In the genomic region with DNA sequence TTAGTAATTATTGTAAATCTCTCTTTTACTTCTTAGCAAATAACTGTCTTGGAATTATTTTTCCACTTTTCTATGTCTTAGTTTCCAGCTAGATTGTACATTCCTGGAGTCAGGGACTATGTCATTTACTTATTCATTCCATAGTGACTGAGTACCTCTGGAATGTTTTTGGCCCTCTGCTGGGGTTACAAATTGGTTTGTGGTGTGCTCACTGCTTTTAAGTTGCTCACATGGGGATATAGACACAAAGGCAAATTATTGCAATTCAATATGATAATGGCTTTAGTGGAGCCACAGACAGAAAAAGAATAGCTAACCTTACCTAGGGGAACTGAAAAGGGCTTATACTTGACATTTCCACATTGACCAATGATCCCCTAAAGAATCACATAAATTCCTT, we compare ENCODE assay signal across 1 cellular context.
TF ChIP-seq lines count a peak whose summit lies in the region.

No MANE protein-coding gene starts in this region.

TF ChIP-seq in GM23338, 12 proteins besides CTCF, POLR2A, EP300 and RAD21 (continued from another document):
- TF ChIP-seq REST (IDR thresholded peaks at IDR 0.05; ENCODE audit: unreplicated experiment) (no peak), CREB1 (CRISPR knock-in tag; IDR thresholded peaks at IDR 0.05; ENCODE audit: low read depth) (no peak), ZNF114 (CRISPR knock-in tag; IDR thresholded peaks at IDR 0.05) (no peak), NANOG (IDR thresholded peaks at IDR 0.05; ENCODE audit: borderline replicate concordance) (no peak)
- TF ChIP-seq, protein P1, sequence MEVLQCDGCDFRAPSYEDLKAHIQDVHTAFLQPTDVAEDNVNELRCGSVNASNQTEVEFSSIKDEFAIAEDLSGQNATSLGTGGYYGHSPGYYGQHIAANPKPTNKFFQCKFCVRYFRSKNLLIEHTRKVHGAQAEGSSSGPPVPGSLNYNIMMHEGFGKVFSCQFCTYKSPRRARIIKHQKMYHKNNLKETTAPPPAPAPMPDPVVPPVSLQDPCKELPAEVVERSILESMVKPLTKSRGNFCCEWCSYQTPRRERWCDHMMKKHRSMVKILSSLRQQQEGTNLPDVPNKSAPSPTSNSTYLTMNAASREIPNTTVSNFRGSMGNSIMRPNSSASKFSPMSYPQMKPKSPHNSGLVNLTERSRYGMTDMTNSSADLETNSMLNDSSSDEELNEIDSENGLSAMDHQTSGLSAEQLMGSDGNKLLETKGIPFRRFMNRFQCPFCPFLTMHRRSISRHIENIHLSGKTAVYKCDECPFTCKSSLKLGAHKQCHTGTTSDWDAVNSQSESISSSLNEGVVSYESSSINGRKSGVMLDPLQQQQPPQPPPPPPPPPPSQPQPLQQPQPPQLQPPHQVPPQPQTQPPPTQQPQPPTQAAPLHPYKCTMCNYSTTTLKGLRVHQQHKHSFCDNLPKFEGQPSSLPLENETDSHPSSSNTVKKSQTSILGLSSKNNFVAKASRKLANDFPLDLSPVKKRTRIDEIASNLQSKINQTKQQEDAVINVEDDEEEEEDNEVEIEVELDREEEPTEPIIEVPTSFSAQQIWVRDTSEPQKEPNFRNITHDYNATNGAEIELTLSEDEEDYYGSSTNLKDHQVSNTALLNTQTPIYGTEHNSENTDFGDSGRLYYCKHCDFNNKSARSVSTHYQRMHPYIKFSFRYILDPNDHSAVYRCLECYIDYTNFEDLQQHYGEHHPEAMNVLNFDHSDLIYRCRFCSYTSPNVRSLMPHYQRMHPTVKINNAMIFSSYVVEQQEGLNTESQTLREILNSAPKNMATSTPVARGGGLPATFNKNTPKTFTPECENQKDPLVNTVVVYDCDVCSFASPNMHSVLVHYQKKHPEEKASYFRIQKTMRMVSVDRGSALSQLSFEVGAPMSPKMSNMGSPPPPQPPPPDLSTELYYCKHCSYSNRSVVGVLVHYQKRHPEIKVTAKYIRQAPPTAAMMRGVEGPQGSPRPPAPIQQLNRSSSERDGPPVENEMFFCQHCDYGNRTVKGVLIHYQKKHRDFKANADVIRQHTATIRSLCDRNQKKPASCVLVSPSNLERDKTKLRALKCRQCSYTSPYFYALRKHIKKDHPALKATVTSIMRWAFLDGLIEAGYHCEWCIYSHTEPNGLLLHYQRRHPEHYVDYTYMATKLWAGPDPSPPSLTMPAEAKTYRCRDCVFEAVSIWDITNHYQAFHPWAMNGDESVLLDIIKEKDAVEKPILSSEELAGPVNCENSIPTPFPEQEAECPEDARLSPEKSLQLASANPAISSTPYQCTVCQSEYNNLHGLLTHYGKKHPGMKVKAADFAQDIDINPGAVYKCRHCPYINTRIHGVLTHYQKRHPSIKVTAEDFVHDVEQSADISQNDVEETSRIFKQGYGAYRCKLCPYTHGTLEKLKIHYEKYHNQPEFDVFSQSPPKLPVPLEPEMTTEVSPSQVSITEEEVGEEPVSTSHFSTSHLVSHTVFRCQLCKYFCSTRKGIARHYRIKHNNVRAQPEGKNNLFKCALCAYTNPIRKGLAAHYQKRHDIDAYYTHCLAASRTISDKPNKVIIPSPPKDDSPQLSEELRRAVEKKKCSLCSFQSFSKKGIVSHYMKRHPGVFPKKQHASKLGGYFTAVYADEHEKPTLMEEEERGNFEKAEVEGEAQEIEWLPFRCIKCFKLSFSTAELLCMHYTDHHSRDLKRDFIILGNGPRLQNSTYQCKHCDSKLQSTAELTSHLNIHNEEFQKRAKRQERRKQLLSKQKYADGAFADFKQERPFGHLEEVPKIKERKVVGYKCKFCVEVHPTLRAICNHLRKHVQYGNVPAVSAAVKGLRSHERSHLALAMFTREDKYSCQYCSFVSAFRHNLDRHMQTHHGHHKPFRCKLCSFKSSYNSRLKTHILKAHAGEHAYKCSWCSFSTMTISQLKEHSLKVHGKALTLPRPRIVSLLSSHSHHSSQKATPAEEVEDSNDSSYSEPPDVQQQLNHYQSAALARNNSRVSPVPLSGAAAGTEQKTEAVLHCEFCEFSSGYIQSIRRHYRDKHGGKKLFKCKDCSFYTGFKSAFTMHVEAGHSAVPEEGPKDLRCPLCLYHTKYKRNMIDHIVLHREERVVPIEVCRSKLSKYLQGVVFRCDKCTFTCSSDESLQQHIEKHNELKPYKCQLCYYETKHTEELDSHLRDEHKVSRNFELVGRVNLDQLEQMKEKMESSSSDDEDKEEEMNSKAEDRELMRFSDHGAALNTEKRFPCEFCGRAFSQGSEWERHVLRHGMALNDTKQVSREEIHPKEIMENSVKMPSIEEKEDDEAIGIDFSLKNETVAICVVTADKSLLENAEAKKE (CRISPR knock-in tag; IDR thresholded peaks at IDR 0.05): no peak
